In the genomic region with DNA sequence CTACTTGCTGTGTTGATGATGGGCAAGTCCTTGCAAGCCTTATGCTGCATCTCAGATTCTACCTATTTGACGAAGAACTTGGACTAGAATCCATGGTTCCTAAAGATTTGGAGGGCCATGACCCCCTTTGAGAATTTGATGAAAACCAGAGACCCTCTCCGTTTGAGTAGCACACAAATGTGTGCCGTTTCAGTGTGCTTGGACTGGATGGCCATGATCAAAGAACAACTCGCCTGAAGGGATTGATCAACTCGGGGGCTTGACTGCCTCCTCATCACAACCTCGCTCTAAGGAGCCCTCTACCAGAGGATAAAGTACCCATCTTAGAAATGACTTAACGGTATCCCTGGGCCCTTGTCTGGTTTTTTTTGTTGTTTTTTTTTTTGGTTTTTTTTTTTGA, we compare ENCODE assay signal across 18 cellular contexts. TPM values are rescaled to one million over a fixed set of nuclear protein-coding genes. Genes with fewer than 3 reads are reported as not detected.
DNase-seq lines count a peak whose midpoint lies in the region; ATAC-seq, FAIRE-seq and TF ChIP-seq lines count a peak whose summit lies in the region.
"Had no signal": no experiment of that assay in that cellular context is flagged by ENCODE, and none has a peak within 500 bp of the region (broad histone marks: within the 10 kb centered on the region; RNA-seq: fewer than 3 reads in every experiment).

No MANE protein-coding gene starts in this region.

- in situ Hi-C loops in GM12878 (cut with MboI) = no loop called here

- H2AK5ac ChIP-seq in mesendoderm (ENCODE audit: low read length) = no peak overlapping the region

- H3K27me3 ChIP-seq in OCI-LY1 (ENCODE audit: insufficient read depth, low read length) (no peaks in the 10 kb centered on the region), GM12878 (replicated peaks in 1 of 2; ENCODE audit: control insufficient read depth in 2 of 2, insufficient read depth in 2 of 2, low read length in 1 of 2) (no peaks in the 10 kb centered on the region), osteoblast (ENCODE audit: insufficient read depth, low read length) (no peaks in the 10 kb centered on the region), mesendoderm (ENCODE audit: insufficient read depth, low read length, poor library complexity) (no peaks in the 10 kb centered on the region), left lung (no peaks in the 10 kb centered on the region)
- H3K27me3 ChIP-seq: BE2C had no signal

- H3K9me2 ChIP-seq in OCI-LY1 (ENCODE audit: low read depth, low read length) = no peaks in the 10 kb centered on the region

- H3F3A ChIP-seq in OCI-LY1 (ENCODE audit: insufficient read depth, low read length) = peaks cover 5% of the 10 kb centered on the region; the same call in 1 of the 2 replicates

- intact Hi-C loops in GM12878 (cut with micrococcal nuclease; ENCODE audit: unreplicated experiment) (no loop called here), left lung (cut with DNase I) (no loop called here)

- H3K9me3 ChIP-seq in OCI-LY1 (ENCODE audit: low read length) (no peaks in the 10 kb centered on the region), GM12878 (replicated peaks; ENCODE audit: control insufficient read depth, insufficient read depth, low read length) (no peaks in the 10 kb centered on the region), osteoblast (ENCODE audit: low read depth, low read length) (no peaks in the 10 kb centered on the region), left lung (no peaks in the 10 kb centered on the region)
- H3K9me3 ChIP-seq: BE2C, Caco-2 had no signal

- POLR2A ChIA-PET in GM12878 (lab: Charles Lee) = no interaction called here

- peaks cover 25% of the 10 kb centered on the region for H3K4me1 ChIP-seq in OCI-LY1 (ENCODE audit: insufficient read depth, low read length, severe bottlenecking)
- H3K4me1 ChIP-seq in GM12878 (ENCODE audit: control insufficient read depth, insufficient read depth, low read length) = 0 out of 2 replicates have a peak, but pooled peaks cover 1% of the 10 kb centered on the region
- H3K4me1 ChIP-seq in osteoblast (ENCODE audit: insufficient read depth, low read length) = peaks cover 16% of the 10 kb centered on the region
- peaks cover 6% of the 10 kb centered on the region for H3K4me1 ChIP-seq in mesendoderm (ENCODE audit: control insufficient read depth, low read depth, low read length)
- H3K4me1 ChIP-seq in left lung = peaks cover 14 to 26% of the 10 kb centered on the region in 2 donors
- H3K4me1 ChIP-seq: BE2C, Caco-2 had no signal

- TF ChIP-seq CTCF in OCI-LY1 (IDR thresholded peaks at IDR 0.05; ENCODE audit: low read length) (no peak), GM12878 (IDR thresholded peaks at IDR 0.05 in 2 of 3, conservative IDR thresholded peaks at IDR 0.05 in 1 of 3; ENCODE audit: control insufficient read depth in 2 of 3, extremely low read depth in 1 of 3, insufficient read depth in 1 of 3, low read depth in 3 of 3, low read length in 3 of 3) (no peak), osteoblast (IDR thresholded peaks at IDR 0.05; ENCODE audit: extremely low read depth, low read depth, low read length) (no peak), left lung (IDR thresholded peaks at IDR 0.05) (no peak)

- H3K18ac ChIP-seq in mesendoderm (ENCODE audit: low read length) = no peak overlapping the region

- 70% methylated on average over 7 of the region's 7 CpGs for WGBS in GM12878 (ENCODE audit: insufficient coverage, insufficient replicate concordance, low lambda C conversion rate, missing lambda C conversion rate)
- no CpG with 5 or more reads among the region's 7 CpGs for WGBS in mesendoderm (ENCODE audit: extremely low coverage, insufficient coverage, low lambda C conversion rate)

- H4K20me1 ChIP-seq in OCI-LY1 (ENCODE audit: insufficient read depth, low read length) (no peaks in the 10 kb centered on the region), GM12878 (ENCODE audit: control insufficient read depth, insufficient read depth) (no peaks in the 10 kb centered on the region), osteoblast (ENCODE audit: insufficient read depth, low read length) (peaks cover 15% of the 10 kb centered on the region)

- H3K27ac ChIP-seq in OCI-LY1 (ENCODE audit: low read depth, low read length, poor library complexity, severe bottlenecking) (peak overlapping the region; percentile 20), GM12878 (ENCODE audit: control insufficient read depth, insufficient read depth) (no peak overlapping the region), osteoblast (ENCODE audit: low read depth, low read length) (no peak overlapping the region), mesendoderm (ENCODE audit: low read depth, low read length) (no peak overlapping the region), left lung (no peak overlapping the region)
- H3K27ac ChIP-seq: C4-2B, HL-60 had no signal

- TF ChIP-seq RAD21 in GM12878 (IDR thresholded peaks at IDR 0.05; ENCODE audit: insufficient read depth, low read depth, low read length) = no peak

- no peak overlapping the region for H2BK15ac ChIP-seq in mesendoderm (replicated peaks; ENCODE audit: low read depth)

- RAD21 ChIA-PET in GM12878 (lab: Charles Lee; ENCODE audit: unreplicated experiment) = interaction anchor here (1.1 kb wide), 1 partner anchor 92 kb away, joined by 3 read pairs; no protein-coding TSS in a partner anchor

- SMC1A ChIA-PET in GM12878 (lab: Charles Lee; ENCODE audit: uncharacterized antibody, unreplicated experiment) = interaction anchor here (1.1 to 1.8 kb wide), 5 partner anchors 31 to 146 kb away, joined by 3 to 4 read pairs (median 3); no protein-coding TSS in a partner anchor

- no TSS peak for BruUV-seq in GM12878 (replicated peaks; lab: Mats Ljungman, UMichigan)

- H2BK120ac ChIP-seq in mesendoderm (ENCODE audit: low read depth, low read length) = no peak overlapping the region

- no peak overlapping the region for H4K5ac ChIP-seq in mesendoderm (ENCODE audit: low read length)

- H3K4me2 ChIP-seq in OCI-LY1 (ENCODE audit: low read length) = no peak overlapping the region
- H3K4me2 ChIP-seq in GM12878 (ENCODE audit: control insufficient read depth, insufficient read depth) = no peak overlapping the region
- H3K4me2 ChIP-seq in osteoblast (ENCODE audit: insufficient read depth, low read length) = no peak overlapping the region
- H3K4me2 ChIP-seq in mesendoderm (ENCODE audit: low read length) = no peak overlapping the region

- no peak for DNase-seq in GM12891 (ENCODE audit: insufficient read length, low spot score)
- DNase-seq in GM12878 (ENCODE audit: low read depth, low spot score) = no peak
- DNase-seq in osteoblast (ENCODE audit: insufficient read length, low spot score, missing footprints) = peak; percentile 31
- no peak for DNase-seq in mesendoderm
- DNase-seq in HPDE6-E6E7 (ENCODE audit: extremely low spot score) = no peak
- DNase-seq in left lung = no peak
- DNase-seq: BE2C; Caco-2; CD8-positive, alpha-beta memory T cell; DMS53; IMR-90; KBM-7 had no signal

- H3K36me3 ChIP-seq in OCI-LY1 (ENCODE audit: insufficient read depth, low read length) (peaks cover 45% of the 10 kb centered on the region), GM12878 (ENCODE audit: control insufficient read depth in 2 of 2, insufficient read depth in 2 of 2, low read length in 1 of 2) (peaks cover 6 to 11% of the 10 kb centered on the region in 2 experiments), osteoblast (ENCODE audit: insufficient read depth, low read length) (peaks cover 23% of the 10 kb centered on the region), mesendoderm (ENCODE audit: control insufficient read depth, insufficient read depth, low read length) (no peaks in the 10 kb centered on the region), left lung (peaks cover 0 to 22% of the 10 kb centered on the region in 2 donors)
- H3K36me3 ChIP-seq: BE2C had no signal

- no peak overlapping the region for H3K4ac ChIP-seq in mesendoderm (ENCODE audit: low read depth, low read length)

- FAIRE-seq in GM12891 (lab: Jason Lieb, UNC) = no peak
- no peak for FAIRE-seq in GM12878 (lab: Jason Lieb, UNC)
- FAIRE-seq: A204.1, GM12892 had no signal

- peaks cover 9% of the 10 kb centered on the region for H3K79me1 ChIP-seq in mesendoderm (ENCODE audit: low read length)

- H3K23ac ChIP-seq in mesendoderm (ENCODE audit: low read length) = no peak overlapping the region

- CTCF ChIA-PET in GM12878 (lab: Yijun Ruan, JAX) = interaction anchor here (1.4 to 1.6 kb wide), 2 partner anchors 19 to 38 kb away, joined by 3 to 4 read pairs; no protein-coding TSS in a partner anchor

- TF ChIP-seq POLR2A in GM12891 (IDR thresholded peaks at IDR 0.05; ENCODE audit: low read depth, low read length) = no peak
- no peak for TF ChIP-seq POLR2A in GM12878 (IDR thresholded peaks at IDR 0.05; ENCODE audit: low read depth, low read length)

- TF ChIP-seq EP300 in GM12878 (IDR thresholded peaks at IDR 0.05; ENCODE audit: borderline replicate concordance in 1 of 2, control insufficient read depth in 1 of 2, low read depth in 2 of 2, low read length in 2 of 2) = no peak

- H3K56ac ChIP-seq in mesendoderm (ENCODE audit: low read length) = no peak overlapping the region

- H2AFZ ChIP-seq in OCI-LY1 (ENCODE audit: low read length) (no peak overlapping the region), GM12878 (ENCODE audit: control insufficient read depth, low read depth, low read length) (no peak overlapping the region), osteoblast (ENCODE audit: low read length) (no peak overlapping the region)

- no peak for ATAC-seq in GM12878
- ATAC-seq in left lung = no peak
- ATAC-seq: HCT116 had no signal

- H2BK5ac ChIP-seq in mesendoderm (ENCODE audit: low read length) = no peak overlapping the region

- H4K8ac ChIP-seq in mesendoderm (ENCODE audit: low read depth, low read length) = no peak overlapping the region

- H3K9ac ChIP-seq in OCI-LY1 (ENCODE audit: low read length) (no peak overlapping the region), GM12878 (ENCODE audit: control insufficient read depth, insufficient read depth, low read length) (no peak overlapping the region), mesendoderm (ENCODE audit: low read length) (no peak overlapping the region)

- H3K4me3 ChIP-seq in OCI-LY1 (ENCODE audit: low read depth, low read length, poor library complexity, severe bottlenecking) (no peak overlapping the region), GM12878 (no peak overlapping the region), osteoblast (ENCODE audit: insufficient read depth, low read length) (no peak overlapping the region), mesendoderm (ENCODE audit: low read length) (no peak overlapping the region), left lung (no peak overlapping the region)

- H3K79me2 ChIP-seq in OCI-LY1 (ENCODE audit: insufficient read depth, low read length) (peaks cover 20% of the 10 kb centered on the region), GM12878 (ENCODE audit: control insufficient read depth, insufficient read depth, low read length) (peaks cover 24% of the 10 kb centered on the region), osteoblast (ENCODE audit: insufficient read depth, low read length) (peaks cover 28% of the 10 kb centered on the region), mesendoderm (ENCODE audit: control insufficient read depth, insufficient read depth, low read length) (peaks cover 20% of the 10 kb centered on the region)

RNA-seq across cellular contexts. Expression of a gene that starts 2.8 kb away (rescaled TPM):
- polyA plus RNA-seq in GM12891 (2012; ENCODE audit: low read depth, missing spikeins) = 9.6 TPM
- total RNA-seq in GM12878 (2013; cell fraction: nucleolus; rRNA removed) = 178 and 189 TPM in 2 replicates
- 13.6 and 18.1 TPM in 2 replicates for total RNA-seq in GM12878 (2014; rRNA removed)
- 13.5 and 13.6 TPM in 2 replicates for total RNA-seq in GM12878 (2014; rRNA removed; fragmentation: Illumina TruSeq; extraction: Trizol)
- total RNA-seq in GM12878 (2021) = 26.4 and 27.7 TPM in 2 replicates
- 8.1 TPM for polyA plus RNA-seq in GM12878 (2011; ENCODE audit: low read depth)
- polyA plus RNA-seq in GM12878 (2011; rRNA removed) = 14.4 and 19.1 TPM in 2 replicates
- polyA plus RNA-seq in GM12878 (2011; cell fraction: cytosol; rRNA removed) = 20.2 and 21.1 TPM in 2 replicates
- 190 and 205 TPM in 2 replicates for polyA plus RNA-seq in GM12878 (2011; cell fraction: nucleus; rRNA removed)
- polyA plus RNA-seq in GM12878 (2012) = 11.5 and 12.9 TPM in 2 replicates
- polyA plus RNA-seq in GM12878 (2014; fragmentation: Illumina TruSeq; extraction: Trizol) = 16.0 and 17.5 TPM in 2 replicates
- polyA plus RNA-seq in GM12878 (2014; fragmentation: Nextera tagmentation; extraction: Ambion mirVana) = 1 to 10 TPM; 3.0 to 5.0 TPM
- 16.7 and 18.1 TPM in 2 replicates for polyA plus RNA-seq in GM12878 (2014; rRNA removed)
- polyA plus RNA-seq in GM12878 (2016; fragmentation: Nextera tagmentation; extraction: Ambion mirVana) = 10 to 100 TPM; 15.4 to 16.1 TPM
- polyA minus RNA-seq in GM12878 (2011; rRNA and poly(A)+ RNA removed) = 47.5 and 53.7 TPM in 2 replicates
- 14.8 and 16.2 TPM in 2 replicates for polyA minus RNA-seq in GM12878 (2011; cell fraction: cytosol; rRNA and poly(A)+ RNA removed)
- 62.9 and 87.4 TPM in 2 replicates for polyA minus RNA-seq in GM12878 (2011; cell fraction: nucleus; rRNA and poly(A)+ RNA removed)
- 44.2 and 44.9 TPM in 2 replicates for total RNA-seq in osteoblast
- polyA plus RNA-seq in mesendoderm (2013, experiment 1 of 2) = 14.5 TPM
- 14.8 TPM for polyA plus RNA-seq in mesendoderm (2013, experiment 2 of 2)
- total RNA-seq in left lung = 10 to 100 TPM; 73.4 to 76.9 TPM
